Comparison of ENCODE assay signal across 17 cellular contexts in genomic region chr2:160363961-160364733, GRCh38.
DNase-seq lines count a peak whose midpoint lies in the region; ATAC-seq, FAIRE-seq and TF ChIP-seq lines count a peak whose summit lies in the region.
"Had no signal": no experiment of that assay in that cellular context is flagged by ENCODE, and none has a peak within 500 bp of the region (broad histone marks: within the 10 kb centered on the region; RNA-seq: fewer than 3 reads in every experiment).

No MANE protein-coding gene starts in this region.

- H3K27ac ChIP-seq in hepatocyte (peak overlapping the region; percentile 5), parathyroid adenoma (peak overlapping the region; percentile 47), ascending aorta (no peak overlapping the region)
- H3K27ac ChIP-seq: dorsolateral prefrontal cortex had no signal

- FAIRE-seq in GM12891 (lab: Jason Lieb, UNC): no peak
- FAIRE-seq: GM18507 had no signal

- H2AFZ ChIP-seq in hepatocyte (no peak overlapping the region), parathyroid adenoma (no peak overlapping the region)

- no peak for TF ChIP-seq POLR2A in GM12891 (IDR thresholded peaks at IDR 0.05; ENCODE audit: low read depth, low read length)

- H3K4me3 Mint-ChIP-seq in Caco-2 (ENCODE audit: unreplicated experiment) (no peak overlapping the region), T-cell (no peak overlapping the region)

- H3K9me2 ChIP-seq in hepatocyte (replicated peaks; ENCODE audit: insufficient read depth): no peaks in the 10 kb centered on the region

- H3K4me2 ChIP-seq in hepatocyte (peak overlapping the region; percentile 7), parathyroid adenoma (ENCODE audit: low read length) (no peak overlapping the region)

- peaks cover 94% of the 10 kb centered on the region for H3K79me2 ChIP-seq in hepatocyte
- H3K79me2 ChIP-seq in parathyroid adenoma: peaks cover 73% of the 10 kb centered on the region

- H3K27me3 ChIP-seq in Caco-2 (replicated peaks; ENCODE audit: control insufficient read depth, insufficient read depth, low read length): no peaks in the 10 kb centered on the region
- no peaks in the 10 kb centered on the region for H3K27me3 ChIP-seq in hepatocyte
- H3K27me3 ChIP-seq in parathyroid adenoma (ENCODE audit: control insufficient read depth, insufficient read depth, low read length): no peaks in the 10 kb centered on the region
- H3K27me3 ChIP-seq in ascending aorta: no peaks in the 10 kb centered on the region

- intact Hi-C loops in Caco-2 (cut with micrococcal nuclease; ENCODE audit: unreplicated experiment): no loop called here
- intact Hi-C loops in ascending aorta (cut with DNase I): no loop called here

- peaks cover 35% of the 10 kb centered on the region for H4K20me1 ChIP-seq in hepatocyte (ENCODE audit: insufficient read depth, poor library complexity, severe bottlenecking)

- CTCF ChIA-PET in Caco-2 (lab: Charles Lee) (no interaction called here), T-cell (lab: Charles Lee) (interaction anchor here in 1 of 2 donors (0.5 kb wide), 1 partner anchor 266 kb away, joined by 3 read pairs; no protein-coding TSS in a partner anchor)

- DNase-seq in Caco-2 (no peak), T-cell (no peak), hepatocyte (ENCODE audit: low spot score) (no peak), ascending aorta (ENCODE audit: low spot score in 2 of 2) (no peak), GM12891 (ENCODE audit: insufficient read length, low spot score) (no peak), HuH-7.5 (ENCODE audit: low spot score) (no peak)
- DNase-seq: activated CD4-positive, CD25-positive, alpha-beta regulatory T cell; dorsolateral prefrontal cortex; KBM-7; mucosa of descending colon; NCI-H146; NCI-H510A; stimulated activated naive CD4-positive, alpha-beta T cell had no signal

- H3K4me3 ChIP-seq in Caco-2 (ENCODE audit: low read depth, low read length) (no peak overlapping the region), hepatocyte (no peak overlapping the region), parathyroid adenoma (ENCODE audit: low read depth, low read length) (no peak overlapping the region), ascending aorta (no peak overlapping the region)
- H3K4me3 ChIP-seq: dorsolateral prefrontal cortex, mucosa of descending colon had no signal

- 71% methylated on average over 5 of the region's 5 CpGs for WGBS in hepatocyte (ENCODE audit: low lambda C conversion rate, missing lambda C conversion rate)

- TSS peak; percentile 12 for BruUV-seq in Caco-2 (replicated peaks; lab: Mats Ljungman, UMichigan)

- H3K4me1 Mint-ChIP-seq in Caco-2 (ENCODE audit: low read depth, unreplicated experiment) (peaks cover 27% of the 10 kb centered on the region), T-cell (peaks cover 78 to 88% (median 84%) of the 10 kb centered on the region in 3 donors)

- POLR2A ChIA-PET in Caco-2 (lab: Charles Lee) (no interaction called here), T-cell (lab: Charles Lee) (interaction anchor here in 1 of 2 donors (0.6 to 0.9 kb wide), 2 partner anchors 10 to 41 kb away, joined by 3 to 4 read pairs; no protein-coding TSS in a partner anchor)

- H3K27ac Mint-ChIP-seq in Caco-2 (ENCODE audit: unreplicated experiment): no peak overlapping the region
- peak overlapping the region; percentile 11 to 37 for H3K27ac Mint-ChIP-seq in T-cell

- no peaks in the 10 kb centered on the region for H3K27me3 Mint-ChIP-seq in Caco-2 (ENCODE audit: insufficient read depth, unreplicated experiment)
- H3K27me3 Mint-ChIP-seq in T-cell: no peaks in the 10 kb centered on the region

- H3K9me3 Mint-ChIP-seq in Caco-2 (ENCODE audit: unreplicated experiment) (no peaks in the 10 kb centered on the region), T-cell (no peaks in the 10 kb centered on the region)

- H3K4me1 ChIP-seq in Caco-2 (peaks cover 21% of the 10 kb centered on the region), hepatocyte (ENCODE audit: insufficient read depth) (peaks cover 29% of the 10 kb centered on the region), parathyroid adenoma (peaks cover 62% of the 10 kb centered on the region), ascending aorta (peaks cover 3 to 43% of the 10 kb centered on the region in 2 donors)

- H3K36me3 Mint-ChIP-seq in Caco-2 (ENCODE audit: insufficient read depth, unreplicated experiment): peaks cover 26% of the 10 kb centered on the region
- peaks cover 33% of the 10 kb centered on the region for H3K36me3 Mint-ChIP-seq in T-cell

- H3K36me3 ChIP-seq in Caco-2 (ENCODE audit: control insufficient read depth, insufficient read depth, low read length): no peaks in the 10 kb centered on the region
- no peaks in the 10 kb centered on the region for H3K36me3 ChIP-seq in hepatocyte (replicated peaks; ENCODE audit: insufficient read depth, low read depth)
- H3K36me3 ChIP-seq in parathyroid adenoma (ENCODE audit: control insufficient read depth, insufficient read depth, low read length): no peaks in the 10 kb centered on the region
- peaks cover 4 to 6% of the 10 kb centered on the region in 2 donors for H3K36me3 ChIP-seq in ascending aorta

- H3K9me3 ChIP-seq in Caco-2 (no peaks in the 10 kb centered on the region), hepatocyte (ENCODE audit: low read depth) (no peaks in the 10 kb centered on the region), parathyroid adenoma (ENCODE audit: control insufficient read depth, low read length) (no peaks in the 10 kb centered on the region), ascending aorta (no peaks in the 10 kb centered on the region)
- H3K9me3 ChIP-seq: mucosa of descending colon had no signal

- no peak overlapping the region for H3K9ac ChIP-seq in parathyroid adenoma

- TF ChIP-seq CTCF in Caco-2 (IDR thresholded peaks at IDR 0.05; ENCODE audit: insufficient read depth in 1 of 2, low read depth in 1 of 2, low read length in 1 of 2, severe bottlenecking in 1 of 2, unreplicated experiment in 1 of 2) (no peak), hepatocyte (IDR thresholded peaks at IDR 0.05; ENCODE audit: poor library complexity) (no peak), parathyroid adenoma (IDR thresholded peaks at IDR 0.05) (no peak), ascending aorta (IDR thresholded peaks at IDR 0.05) (no peak)

- no peak for ATAC-seq in T-cell (replicated peaks in 1 of 4)
- no peak for ATAC-seq in GM19328 (IDR thresholded peaks at IDR 0.05; ENCODE audit: unreplicated experiment)
- ATAC-seq: mucosa of descending colon, Panc1 had no signal

TF ChIP-seq in GM12891, 5 proteins besides CTCF, POLR2A, EP300 and RAD21:
- no peak for TF ChIP-seq POLR2AphosphoS5 (IDR thresholded peaks at IDR 0.05; ENCODE audit: low read depth, low read length)
- no peak for TF ChIP-seq TAF1 (IDR thresholded peaks at IDR 0.05; ENCODE audit: low read depth, low read length)
- TF ChIP-seq PAX5 (IDR thresholded peaks at IDR 0.05; ENCODE audit: insufficient read depth, low read length, severe bottlenecking): no peak
- TF ChIP-seq SPI1 (IDR thresholded peaks at IDR 0.05; ENCODE audit: low read depth, low read length): no peak
- no peak for TF ChIP-seq POU2F2 (IDR thresholded peaks at IDR 0.05; ENCODE audit: low read depth, low read length)

Comparison
In these comparisons a context has a peak if more than half of its experiments do, and no peak if none do; other contexts are left out.
1. H3K27ac ChIP-seq: peak in hepatocyte (single experiment) and parathyroid adenoma (single experiment); none in ascending aorta (0 of 2).